ENCODE assay signal across 7 cellular contexts in the genomic region with DNA sequence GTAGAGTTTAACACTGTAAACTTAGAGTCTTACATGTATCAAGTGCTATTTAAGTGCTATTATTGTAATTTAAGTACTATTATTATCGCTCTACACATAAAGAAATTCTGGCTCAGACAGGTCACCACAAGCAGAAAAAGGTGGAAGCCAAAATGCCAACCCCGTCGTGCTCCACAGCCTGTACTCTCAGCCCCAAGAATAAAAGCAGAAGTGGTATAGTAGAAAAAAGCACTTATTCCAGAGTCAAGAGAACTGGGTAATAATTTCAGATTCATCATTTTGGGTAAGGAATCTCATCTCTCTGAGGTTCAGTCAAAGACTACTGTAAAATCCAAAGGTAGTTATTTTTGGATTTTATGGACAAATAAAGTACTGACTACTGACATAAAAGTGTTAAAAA. TPM values are rescaled to one million over a fixed set of nuclear protein-coding genes. Genes with fewer than 3 reads are reported as not detected.
DNase-seq lines count a peak whose midpoint lies in the region; ATAC-seq, FAIRE-seq and TF ChIP-seq lines count a peak whose summit lies in the region.

No MANE protein-coding gene starts in this region.

- no peak for TF ChIP-seq CTCF in activated B cell treated with CpG ODN at 0.5 μM for 24 hours (IDR thresholded peaks at IDR 0.05)
- no peak for TF ChIP-seq CTCF in keratinocyte (optimal IDR thresholded peaks at IDR 0.05 in 1 of 3, IDR thresholded peaks at IDR 0.05 in 1 of 3, conservative IDR thresholded peaks at IDR 0.05 in 1 of 3; ENCODE audit: extremely low read depth in 1 of 3, insufficient read depth in 2 of 3, low read length in 3 of 3)
- TF ChIP-seq CTCF in uterus (IDR thresholded peaks at IDR 0.05) = no peak

- intact Hi-C loops in activated B cell treated with CpG ODN at 0.5 μM for 24 hours (cut with micrococcal nuclease) (loop anchor here (1.0 to 5.0 kb wide), 8 partner anchors 14 to 565 kb away; a partner anchor contains a TSS), uterus (cut with DNase I; ENCODE audit: low total_unique reads) (no loop called here)

- ATAC-seq in GM19043 (IDR thresholded peaks at IDR 0.05; ENCODE audit: low read depth, unreplicated experiment) (peak; percentile 32), HG03521 (IDR thresholded peaks at IDR 0.05; ENCODE audit: unreplicated experiment) (peak; percentile 31), activated B cell treated with CpG ODN at 0.5 μM for 24 hours (ENCODE audit: low read depth) (peak; percentile 62)

- peak overlapping the region; percentile 17 for H2AFZ ChIP-seq in keratinocyte (ENCODE audit: control insufficient read depth, low read length)

- CTCF ChIA-PET in activated B cell treated with CpG ODN at 0.5 μM for 24 hours (lab: Charles Lee) = no interaction called here

- no peak for FAIRE-seq in keratinocyte (lab: Jason Lieb, UNC)

- peaks cover 20% of the 10 kb centered on the region for H3K36me3 Mint-ChIP-seq in activated B cell treated with CpG ODN at 0.5 μM for 24 hours (ENCODE audit: low read depth)

- peaks cover 41% of the 10 kb centered on the region for H3K4me1 Mint-ChIP-seq in activated B cell treated with CpG ODN at 0.5 μM for 24 hours

- H3K27ac Mint-ChIP-seq in activated B cell treated with CpG ODN at 0.5 μM for 24 hours = peak overlapping the region; percentile 99

- TF ChIP-seq POLR2A in uterus (IDR thresholded peaks at IDR 0.05) = no peak

- H3K9me3 Mint-ChIP-seq in activated B cell treated with CpG ODN at 0.5 μM for 24 hours = no peaks in the 10 kb centered on the region

- no peaks in the 10 kb centered on the region for H3K27me3 ChIP-seq in keratinocyte (ENCODE audit: control insufficient read depth, extremely low read depth, insufficient read depth, low read length)
- H3K27me3 ChIP-seq in uterus = no peaks in the 10 kb centered on the region

- H3K9me1 ChIP-seq in keratinocyte (ENCODE audit: control insufficient read depth, extremely low read depth, insufficient read depth, low read length) = no peaks in the 10 kb centered on the region

- no peak for DNase-seq in activated B cell treated with CpG ODN at 0.5 μM for 24 hours
- no peak for DNase-seq in keratinocyte (ENCODE audit: low read depth, low spot score)
- no peak for DNase-seq in uterus
- DNase-seq in A172 (ENCODE audit: low spot score) = no peak
- DNase-seq in SHP77 treated with DMSO at 0.1 percent for 48 hours (lab: John Stamatoyannopoulos, UW) = no peak

- H3K4me2 ChIP-seq in keratinocyte (ENCODE audit: control insufficient read depth, extremely low read depth, insufficient read depth, low read depth, low read length) = peak overlapping the region; percentile 95

- peak overlapping the region; percentile 96 for H3K9ac ChIP-seq in keratinocyte (ENCODE audit: control insufficient read depth, extremely low read depth, insufficient read depth, low read length)

- H4K20me1 ChIP-seq in keratinocyte (ENCODE audit: control insufficient read depth, extremely low read depth, insufficient read depth, low read length) = no peaks in the 10 kb centered on the region

- H3K36me3 ChIP-seq in keratinocyte (ENCODE audit: control insufficient read depth in 2 of 2, extremely low read depth in 1 of 2, insufficient read depth in 2 of 2, low read length in 2 of 2) = no peaks in the 10 kb centered on the region
- no peaks in the 10 kb centered on the region for H3K36me3 ChIP-seq in uterus

- POLR2A ChIA-PET in activated B cell treated with CpG ODN at 0.5 μM for 24 hours (lab: Charles Lee) = interaction anchor here (1.1 to 2.2 kb wide), 4 partner anchors 14 to 564 kb away, joined by 3 to 28 read pairs (median 8); a partner anchor contains a TSS

- peak overlapping the region; percentile 94 for H3K27ac ChIP-seq in keratinocyte (ENCODE audit: control insufficient read depth, insufficient read depth, low read length)
- peak overlapping the region in 1 of 2 donors; percentile 66 for H3K27ac ChIP-seq in uterus

- peaks cover 59% of the 10 kb centered on the region for H3K79me2 ChIP-seq in keratinocyte (ENCODE audit: control insufficient read depth, insufficient read depth, low read length)

- peak overlapping the region; percentile 78 to 94 (median 88) for H3K4me3 ChIP-seq in keratinocyte (ENCODE audit: control insufficient read depth in 2 of 3, extremely low read depth in 1 of 3, insufficient read depth in 2 of 3, low read depth in 1 of 3, low read length in 3 of 3)
- H3K4me3 ChIP-seq in uterus = peak overlapping the region; percentile 82 to 93

- H3K4me1 ChIP-seq in keratinocyte (ENCODE audit: control insufficient read depth, extremely low read depth, insufficient read depth, low read length) = peaks cover 21% of the 10 kb centered on the region
- no peaks in the 10 kb centered on the region for H3K4me1 ChIP-seq in uterus

- H3K9me3 ChIP-seq in keratinocyte (ENCODE audit: control insufficient read depth, low read depth, low read length) = no peaks in the 10 kb centered on the region
- no peaks in the 10 kb centered on the region for H3K9me3 ChIP-seq in uterus

- H3K27me3 Mint-ChIP-seq in activated B cell treated with CpG ODN at 0.5 μM for 24 hours = peaks cover 8% of the 10 kb centered on the region

- dilution Hi-C loops in keratinocyte (cut with MboI; ENCODE audit: extremely low pct_ligation_motif_present, low sequenced_read_pairs) = no loop called here

- H3K4me3 Mint-ChIP-seq in activated B cell treated with CpG ODN at 0.5 μM for 24 hours = peak overlapping the region; percentile 100

RNA-seq across cellular contexts. Expression of a gene that starts 0.9 kb away (rescaled TPM):
- total RNA-seq in activated B cell treated with CpG ODN at 0.5 μM for 24 hours (22.0 and 25.9 TPM in 2 replicates), uterus (10 to 100 TPM in 1 of 4 donors, 1 to 10 TPM in 3; 1.8 to 21.6 (median 8.0) TPM)
- 8.6 to 21.7 TPM (median 17.7 TPM) in 3 replicates for polyA plus RNA-seq in keratinocyte
- 24.3 TPM for polyA plus RNA-seq in keratinocyte (2011; ENCODE audit: low read depth)
- 4.5 and 9.0 TPM in 2 replicates for polyA plus RNA-seq in keratinocyte (2011; cell fraction: cytosol; rRNA removed)
- polyA plus RNA-seq in keratinocyte (2011; cell fraction: nucleus; rRNA removed) = 36.1 and 53.4 TPM in 2 replicates
- polyA plus RNA-seq in keratinocyte (2012; ENCODE audit: low replicate concordance) = 8.3 and 18.6 TPM in 2 replicates
- 2.1 to 10.9 TPM (median 7.7 TPM) in 3 replicates for polyA minus RNA-seq in keratinocyte
- 6.3 TPM for polyA minus RNA-seq in keratinocyte (2011; cell fraction: cytosol; rRNA and poly(A)+ RNA removed)
- polyA minus RNA-seq in keratinocyte (2011; cell fraction: nucleus; rRNA and poly(A)+ RNA removed) = 10.3 and 18.1 TPM in 2 replicates
- 19.0 and 20.1 TPM in 2 replicates for total RNA-seq in A172 (2014; rRNA removed; shearing (Covaris generic))

RNA-seq across cellular contexts. Expression of a gene that starts 13.4 kb away (rescaled TPM):
- 25.0 and 29.9 TPM in 2 replicates for total RNA-seq in activated B cell treated with CpG ODN at 0.5 μM for 24 hours
- polyA plus RNA-seq in keratinocyte = 1.7 to 3.1 TPM (median 1.7 TPM) in 3 replicates
- 3.1 TPM for polyA plus RNA-seq in keratinocyte (2011; ENCODE audit: low read depth)
- polyA plus RNA-seq in keratinocyte (2011; cell fraction: cytosol; rRNA removed) = 1.1 and 2.1 TPM in 2 replicates
- 2.7 and 3.1 TPM in 2 replicates for polyA plus RNA-seq in keratinocyte (2011; cell fraction: nucleus; rRNA removed)
- polyA plus RNA-seq in keratinocyte (2012; ENCODE audit: low replicate concordance) = 0.99 and 1.9 TPM in 2 replicates
- polyA minus RNA-seq in keratinocyte = 0.62 to 2.4 TPM (median 1.8 TPM) in 3 replicates
- 2.7 TPM for polyA minus RNA-seq in keratinocyte (2011; cell fraction: cytosol; rRNA and poly(A)+ RNA removed)
- polyA minus RNA-seq in keratinocyte (2011; cell fraction: nucleus; rRNA and poly(A)+ RNA removed) = 2.4 and 5.2 TPM in 2 replicates
- total RNA-seq in uterus = 10 to 100 TPM in 2 of 4 donors, 1 to 10 TPM in 2; 5.6 to 48.3 (median 27.7) TPM
- total RNA-seq in A172 (2014; rRNA removed; shearing (Covaris generic)) = 5.2 and 6.0 TPM in 2 replicates

RNA-seq across cellular contexts. Expression of a gene that starts 51.3 kb away (rescaled TPM):
- 0.39 and 0.40 TPM in 2 replicates for total RNA-seq in activated B cell treated with CpG ODN at 0.5 μM for 24 hours
- polyA plus RNA-seq in keratinocyte = 0.10 to 0.12 TPM (median 0.11 TPM) in 3 replicates
- polyA plus RNA-seq in keratinocyte (2011; ENCODE audit: low read depth) = 0.12 TPM
- polyA plus RNA-seq in keratinocyte (2011; cell fraction: cytosol; rRNA removed) = 0.04 and 0.05 TPM in 2 replicates
- 0.20 and 0.25 TPM in 2 replicates for polyA plus RNA-seq in keratinocyte (2011; cell fraction: nucleus; rRNA removed)
- 0.07 TPM in 2 replicates for polyA plus RNA-seq in keratinocyte (2012; ENCODE audit: low replicate concordance)
- 0.16 to 0.74 TPM in 2 of 3 replicates, not detected in the other for polyA minus RNA-seq in keratinocyte
- polyA minus RNA-seq in keratinocyte (2011; cell fraction: cytosol; rRNA and poly(A)+ RNA removed) = not detected
- 0.21 and 0.31 TPM in 2 replicates for polyA minus RNA-seq in keratinocyte (2011; cell fraction: nucleus; rRNA and poly(A)+ RNA removed)
- total RNA-seq in uterus = 10 to 100 TPM in 1 of 4 donors, 1 to 10 TPM in 2, under 1 TPM in 1; 0.51 to 15.9 (median 5.4) TPM
- not detected in 2 replicates for total RNA-seq in A172 (2014; rRNA removed; shearing (Covaris generic))
